In the genomic region with DNA sequence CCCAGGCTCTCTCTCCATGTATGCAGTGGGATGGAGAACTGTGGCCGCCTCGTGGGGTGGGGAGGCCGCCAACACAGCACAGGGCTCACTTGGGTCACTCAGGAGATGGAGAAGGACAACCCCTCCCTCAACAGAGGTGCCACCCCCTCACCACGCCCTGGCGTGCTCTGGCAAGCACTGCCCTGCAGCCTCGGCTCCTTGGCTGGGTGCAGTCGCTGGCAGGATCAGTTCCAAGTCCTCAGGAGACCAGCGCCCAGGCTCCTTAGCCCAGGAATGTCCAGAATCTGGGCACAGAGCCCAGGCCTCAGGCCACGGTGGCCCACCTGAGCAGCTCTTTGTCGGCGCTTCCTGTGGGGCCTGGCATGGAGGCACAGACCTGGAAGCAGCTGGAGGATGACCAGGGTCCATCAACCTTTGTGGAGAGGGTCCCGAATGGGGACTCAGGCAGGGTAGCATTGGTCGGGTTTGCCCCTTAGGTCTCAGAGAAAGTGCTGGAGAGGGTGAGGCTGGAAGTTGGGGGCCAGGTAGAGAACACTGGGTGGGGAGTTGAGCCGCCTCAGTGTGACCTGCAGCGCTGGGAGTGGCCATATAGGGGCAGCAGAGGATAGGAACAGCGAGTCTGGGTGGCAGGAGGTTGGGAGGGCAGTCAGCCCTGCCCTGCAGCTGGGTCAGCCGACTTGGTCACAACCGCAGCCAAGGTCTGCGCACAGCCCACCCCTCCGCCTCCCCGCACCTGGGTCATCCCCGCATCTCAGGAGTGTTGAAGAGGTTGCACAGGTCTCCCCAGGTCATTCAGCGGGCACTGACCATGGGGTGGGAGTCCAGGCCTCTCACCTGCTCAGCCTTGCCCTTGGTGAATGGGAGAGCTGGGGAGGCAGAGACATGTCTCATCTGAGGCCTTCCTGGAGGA, we compare ENCODE assay signal across 8 cellular contexts. TPM values are rescaled to one million over a fixed set of nuclear protein-coding genes. Genes with fewer than 3 reads are reported as not detected.
DNase-seq lines count a peak whose midpoint lies in the region; ATAC-seq, FAIRE-seq and TF ChIP-seq lines count a peak whose summit lies in the region.

No MANE protein-coding gene starts in this region.

- intact Hi-C loops in CD4-positive, alpha-beta T cell (cut with DNase I, micrococcal nuclease) = loop anchor here (1.0 to 10.0 kb wide), 3 partner anchors 55 to 335 kb away; a partner anchor contains a TSS
- intact Hi-C loops in GM12878 (cut with micrococcal nuclease; ENCODE audit: unreplicated experiment) = loop anchor here (5.0 kb wide), 1 partner anchor 58 kb away; a partner anchor contains a TSS

- no peaks in the 10 kb centered on the region for H3K27me3 Mint-ChIP-seq in CD4-positive, alpha-beta T cell

- H3K27me3 ChIP-seq in CD4-positive, alpha-beta T cell (ENCODE audit: control insufficient read depth, insufficient read depth, low read length) = no peaks in the 10 kb centered on the region
- H3K27me3 ChIP-seq in RWPE2 (ENCODE audit: insufficient read depth, poor library complexity, severe bottlenecking) (no peaks in the 10 kb centered on the region), GM12878 (replicated peaks in 1 of 2; ENCODE audit: control insufficient read depth in 2 of 2, insufficient read depth in 2 of 2, low read length in 1 of 2) (no peaks in the 10 kb centered on the region), small intestine (ENCODE audit: control insufficient read depth in 2 of 2, insufficient read depth in 2 of 2, low read length in 2 of 2) (no peaks in the 10 kb centered on the region)

- no TSS peak for BruUV-seq in GM12878 (replicated peaks; lab: Mats Ljungman, UMichigan)

- FAIRE-seq in GM12878 (lab: Jason Lieb, UNC) (no peak), small intestine (lab: Jason Lieb, UNC) (no peak)

- peak; percentile 47 for TF ChIP-seq CTCF in CD4-positive, alpha-beta T cell (IDR thresholded peaks at IDR 0.05)
- TF ChIP-seq CTCF in RWPE2 (IDR thresholded peaks at IDR 0.05; ENCODE audit: poor library complexity, severe bottlenecking) (peak; percentile 94), GM12878 (IDR thresholded peaks at IDR 0.05 in 2 of 3, conservative IDR thresholded peaks at IDR 0.05 in 1 of 3; ENCODE audit: control insufficient read depth in 2 of 3, extremely low read depth in 1 of 3, insufficient read depth in 1 of 3, low read depth in 3 of 3, low read length in 3 of 3) (peak; percentile 81 to 89 (median 87))

- H3K9me3 ChIP-seq in CD4-positive, alpha-beta T cell (ENCODE audit: control insufficient read depth, low read length) = no peaks in the 10 kb centered on the region
- H3K9me3 ChIP-seq in RWPE2 (ENCODE audit: severe bottlenecking) = no peaks in the 10 kb centered on the region
- H3K9me3 ChIP-seq in GM12878 (replicated peaks; ENCODE audit: control insufficient read depth, insufficient read depth, low read length) = no peaks in the 10 kb centered on the region
- no peaks in the 10 kb centered on the region for H3K9me3 ChIP-seq in small intestine (ENCODE audit: control insufficient read depth, low read depth)

- in situ Hi-C loops in GM12878 (cut with MboI) = no loop called here

- no peak overlapping the region for H3K9ac ChIP-seq in GM12878 (ENCODE audit: control insufficient read depth, insufficient read depth, low read length)

- ATAC-seq in CD4-positive, alpha-beta T cell (ENCODE audit: poor library complexity) = peak; percentile 78
- peak; percentile 81 for ATAC-seq in RWPE2 (ENCODE audit: low read depth)
- ATAC-seq in GM12878 = peak; percentile 95
- no peak for ATAC-seq in HG02623 (IDR thresholded peaks at IDR 0.05; ENCODE audit: unreplicated experiment)

- WGBS in GM12878 (ENCODE audit: insufficient coverage, insufficient replicate concordance, low lambda C conversion rate, missing lambda C conversion rate) = 43% methylated on average over 21 of the region's 23 CpGs
- 37 to 49% (median 46%) methylated on average over 23 of the region's 23 CpGs for WGBS in small intestine, 3 donors

- no peak for TF ChIP-seq EP300 in GM12878 (IDR thresholded peaks at IDR 0.05; ENCODE audit: borderline replicate concordance in 1 of 2, control insufficient read depth in 1 of 2, low read depth in 2 of 2, low read length in 2 of 2)

- no peak overlapping the region for H3K4me3 Mint-ChIP-seq in CD4-positive, alpha-beta T cell

- no peak overlapping the region for H2AFZ ChIP-seq in GM12878 (ENCODE audit: control insufficient read depth, low read depth, low read length)

- RAD21 ChIA-PET in GM12878 (lab: Charles Lee; ENCODE audit: unreplicated experiment) = interaction anchor here (0.8 to 2.3 kb wide), 4 partner anchors 42 to 58 kb away, joined by 3 to 13 read pairs (median 4); no protein-coding TSS in a partner anchor

- H3K9me3 Mint-ChIP-seq in CD4-positive, alpha-beta T cell = no peaks in the 10 kb centered on the region

- H3K36me3 ChIP-seq in RWPE2 (ENCODE audit: low read depth) (no peaks in the 10 kb centered on the region), GM12878 (ENCODE audit: control insufficient read depth in 2 of 2, insufficient read depth in 2 of 2, low read length in 1 of 2) (no peaks in the 10 kb centered on the region), small intestine (ENCODE audit: control insufficient read depth in 2 of 2, insufficient read depth in 2 of 2, low read length in 2 of 2) (no peaks in the 10 kb centered on the region)

- no peak for TF ChIP-seq POLR2A in GM12878 (IDR thresholded peaks at IDR 0.05; ENCODE audit: low read depth, low read length)

- H4K20me1 ChIP-seq in GM12878 (ENCODE audit: control insufficient read depth, insufficient read depth) = no peaks in the 10 kb centered on the region

- H3K4me3 ChIP-seq in RWPE2 (ENCODE audit: severe bottlenecking) (no peak overlapping the region), GM12878 (no peak overlapping the region), small intestine (ENCODE audit: low read depth in 1 of 2, low read length in 2 of 2) (no peak overlapping the region)

- peak; percentile 86 for TF ChIP-seq RAD21 in GM12878 (IDR thresholded peaks at IDR 0.05; ENCODE audit: insufficient read depth, low read depth, low read length)

- no peaks in the 10 kb centered on the region for H3K79me2 ChIP-seq in GM12878 (ENCODE audit: control insufficient read depth, insufficient read depth, low read length)

- no peak overlapping the region for H3K27ac ChIP-seq in CD4-positive, alpha-beta T cell (ENCODE audit: low read depth, low read length)
- H3K27ac ChIP-seq in RWPE2 (ENCODE audit: poor library complexity, severe bottlenecking) (peak overlapping the region; percentile 66), GM12878 (ENCODE audit: control insufficient read depth, insufficient read depth) (no peak overlapping the region), small intestine (ENCODE audit: low read depth in 1 of 2, low read length in 1 of 2) (no peak overlapping the region)

- H3K36me3 Mint-ChIP-seq in CD4-positive, alpha-beta T cell (ENCODE audit: low read depth) = no peaks in the 10 kb centered on the region

- POLR2A ChIA-PET in CD4-positive, alpha-beta T cell (lab: Charles Lee) = no interaction called here
- POLR2A ChIA-PET in HEK293T (lab: Yijun Ruan, JAX) (interaction anchor here (0.7 kb wide), 1 partner anchor 58 kb away, joined by 3 read pairs; no protein-coding TSS in a partner anchor), GM12878 (lab: Charles Lee) (no interaction called here)

- no peak overlapping the region for H3K27ac Mint-ChIP-seq in CD4-positive, alpha-beta T cell

- SMC1A ChIA-PET in GM12878 (lab: Charles Lee; ENCODE audit: uncharacterized antibody, unreplicated experiment) = interaction anchor here (0.6 to 3.1 kb wide), 10 partner anchors 11 to 140 kb away, joined by 3 to 16 read pairs (median 4); no protein-coding TSS in a partner anchor

- CTCF ChIA-PET in CD4-positive, alpha-beta T cell (lab: Charles Lee) = no interaction called here
- CTCF ChIA-PET in HEK293T (lab: Yijun Ruan, JAX) = interaction anchor here (0.5 to 1.7 kb wide), 13 partner anchors 8 to 273 kb away, joined by 3 to 8 read pairs (median 3); a partner anchor contains a TSS
- CTCF ChIA-PET in GM12878 (lab: Yijun Ruan, JAX) = interaction anchor here (0.8 to 3.0 kb wide), 11 partner anchors 17 to 313 kb away, joined by 3 to 27 read pairs (median 8); a partner anchor contains a TSS

- H3K4me2 ChIP-seq in GM12878 (ENCODE audit: control insufficient read depth, insufficient read depth) = no peak overlapping the region

- peak in 7 of 10 experiments; percentile 16 to 35 (median 24) for DNase-seq in CD4-positive, alpha-beta T cell
- DNase-seq in HEK293T (ENCODE audit: extremely low spot score) (peak; percentile 88), RWPE2 (ENCODE audit: low spot score) (peak; percentile 82), GM12878 (ENCODE audit: low read depth, low spot score) (no peak), iPS-NIHi11 (ENCODE audit: low spot score) (peak; percentile 95), small intestine (peak; percentile 55), NCI-H187 treated with DMSO at 0.1 percent for 48 hours (lab: John Stamatoyannopoulos, UW) (no peak)

- H3K4me1 ChIP-seq in RWPE2 (ENCODE audit: insufficient read depth, poor library complexity, severe bottlenecking) (peaks cover 17% of the 10 kb centered on the region), GM12878 (ENCODE audit: control insufficient read depth, insufficient read depth, low read length) (no peaks in the 10 kb centered on the region), small intestine (ENCODE audit: control insufficient read depth in 2 of 2, insufficient read depth in 1 of 2, low read depth in 1 of 2, low read length in 1 of 2) (no peaks in the 10 kb centered on the region)

- H3K4me1 Mint-ChIP-seq in CD4-positive, alpha-beta T cell (ENCODE audit: low read depth) = no peaks in the 10 kb centered on the region

RNA-seq across cellular contexts. Expression of a gene that starts 8.2 kb away (rescaled TPM):
- 1 to 10 TPM in 1 of 2 experiments, under 1 TPM in 1; 0.80 to 1.5 TPM for total RNA-seq in CD4-positive, alpha-beta T cell
- 0.44 and 0.54 TPM in 2 replicates for total RNA-seq in GM12878 (2013; cell fraction: nucleolus; rRNA removed)
- 0.11 TPM in 1 of 2 replicates, not detected in the other for total RNA-seq in GM12878 (2014; rRNA removed)
- total RNA-seq in GM12878 (2014; rRNA removed; fragmentation: Illumina TruSeq; extraction: Trizol) = not detected in 2 replicates
- total RNA-seq in GM12878 (2021) = 0.11 and 0.31 TPM in 2 replicates
- not detected for polyA plus RNA-seq in GM12878 (2011; ENCODE audit: low read depth)
- 0.06 and 0.12 TPM in 2 replicates for polyA plus RNA-seq in GM12878 (2011; rRNA removed)
- 0.16 and 0.22 TPM in 2 replicates for polyA plus RNA-seq in GM12878 (2011; cell fraction: cytosol; rRNA removed)
- polyA plus RNA-seq in GM12878 (2011; cell fraction: nucleus; rRNA removed) = 1.3 and 1.4 TPM in 2 replicates
- polyA plus RNA-seq in GM12878 (2012) = 0.03 and 0.04 TPM in 2 replicates
- polyA plus RNA-seq in GM12878 (2014; fragmentation: Illumina TruSeq; extraction: Trizol) = not detected in 2 replicates
- not detected for polyA plus RNA-seq in GM12878 (2014; fragmentation: Nextera tagmentation; extraction: Ambion mirVana)
- 0.04 and 0.08 TPM in 2 replicates for polyA plus RNA-seq in GM12878 (2014; rRNA removed)
- polyA plus RNA-seq in GM12878 (2016; fragmentation: Nextera tagmentation; extraction: Ambion mirVana) = under 1 TPM in 1 of 2 experiments, not detected in 1; 0.05 TPM
- 0.21 and 0.22 TPM in 2 replicates for polyA minus RNA-seq in GM12878 (2011; rRNA and poly(A)+ RNA removed)
- polyA minus RNA-seq in GM12878 (2011; cell fraction: cytosol; rRNA and poly(A)+ RNA removed) = not detected in 2 replicates
- 0.60 and 0.86 TPM in 2 replicates for polyA minus RNA-seq in GM12878 (2011; cell fraction: nucleus; rRNA and poly(A)+ RNA removed)
- 10 to 100 TPM in 1 of 3 donors, 1 to 10 TPM in 2; 6.1 to 15.0 (median 7.6) TPM for polyA plus RNA-seq in small intestine

RNA-seq across cellular contexts. Expression of a gene that starts 55.4 kb away (rescaled TPM):
- total RNA-seq in CD4-positive, alpha-beta T cell = not detected
- total RNA-seq in GM12878 (2013; cell fraction: nucleolus; rRNA removed) = not detected in 2 replicates
- total RNA-seq in GM12878 (2014; rRNA removed) (not detected in 2 replicates), GM12878 (2014; rRNA removed; fragmentation: Illumina TruSeq; extraction: Trizol) (not detected in 2 replicates), GM12878 (2021) (not detected in 2 replicates)
- polyA plus RNA-seq in GM12878 (2011; ENCODE audit: low read depth) = not detected
- polyA plus RNA-seq in GM12878 (2011; rRNA removed) (not detected in 2 replicates), GM12878 (2014; fragmentation: Illumina TruSeq; extraction: Trizol) (not detected in 2 replicates), GM12878 (2014; fragmentation: Nextera tagmentation; extraction: Ambion mirVana) (not detected), GM12878 (2014; rRNA removed) (not detected in 2 replicates), GM12878 (2016; fragmentation: Nextera tagmentation; extraction: Ambion mirVana) (under 1 TPM in 1 of 2 experiments, not detected in 1; 0.34 TPM), small intestine (10 to 100 TPM in 2 of 3 donors, under 1 TPM in 1; 0.67 to 31.2 (median 10.8) TPM)
- 0.03 and 0.19 TPM in 2 replicates for polyA plus RNA-seq in GM12878 (2011; cell fraction: cytosol; rRNA removed)
- 0.12 and 0.22 TPM in 2 replicates for polyA plus RNA-seq in GM12878 (2011; cell fraction: nucleus; rRNA removed)
- polyA plus RNA-seq in GM12878 (2012) = not detected in 2 replicates
- 0.07 and 0.10 TPM in 2 replicates for polyA minus RNA-seq in GM12878 (2011; rRNA and poly(A)+ RNA removed)
- not detected in 2 replicates for polyA minus RNA-seq in GM12878 (2011; cell fraction: cytosol; rRNA and poly(A)+ RNA removed)
- 0.36 and 0.67 TPM in 2 replicates for polyA minus RNA-seq in GM12878 (2011; cell fraction: nucleus; rRNA and poly(A)+ RNA removed)

Comparison
In these comparisons a context has a peak if more than half of its experiments do, and no peak if none do; other contexts are left out.
1. DNase-seq: peak in CD4-positive, alpha-beta T cell (7 of 10), HEK293T (single experiment), RWPE2 (single experiment), iPS-NIHi11 (single experiment) and small intestine (single experiment); none in GM12878 (single experiment) and NCI-H187 treated with DMSO at 0.1 percent for 48 hours (single experiment).
2. Peak in every context shown above with its lines, with median percentiles within 50 percentile points of each other: CTCF ChIP-seq.